ENCODE assay signal across 11 cellular contexts in genomic region chr1:41851589-41851988, GRCh38.
DNase-seq lines count a peak whose midpoint lies in the region; TF ChIP-seq lines count a peak whose summit lies in the region.
"Had no signal": no experiment of that assay in that cellular context is flagged by ENCODE, and none has a peak within 500 bp of the region (broad histone marks: within the 10 kb centered on the region; RNA-seq: fewer than 3 reads in every experiment).

No MANE protein-coding gene starts in this region.

- H3K27ac ChIP-seq in GM23248: 0 out of 2 replicates have a peak overlapping the region, but pooled peaks have one; percentile 9
- H3K27ac ChIP-seq: pancreas, WERI-Rb-1 had no signal

- H3K27ac Mint-ChIP-seq in activated T-cell treated with anti-CD3 and anti-CD28 coated beads, Interleukin-2, amount 50 U/mL, for 24 hours: no peak overlapping the region

- peaks cover 5% of the 10 kb centered on the region; the same call in 1 of the 2 replicates for H3F3A ChIP-seq in GM23248 (ENCODE audit: insufficient read depth)

- peaks cover 2% of the 10 kb centered on the region for H3K9me3 Mint-ChIP-seq in activated T-cell treated with anti-CD3 and anti-CD28 coated beads, Interleukin-2, amount 50 U/mL, for 24 hours

- peaks cover 38% of the 10 kb centered on the region for H3K4me1 Mint-ChIP-seq in activated T-cell treated with anti-CD3 and anti-CD28 coated beads, Interleukin-2, amount 50 U/mL, for 24 hours (ENCODE audit: low read depth)

- peak overlapping the region; percentile 45; the same call in 1 of the 2 replicates for H2AFZ ChIP-seq in GM23248

- peak overlapping the region; percentile 58 for H3K4me2 ChIP-seq in GM23248 (ENCODE audit: unreplicated experiment)

- no peak for TF ChIP-seq CTCF in choroid plexus epithelial cell (conservative IDR thresholded peaks at IDR 0.05; ENCODE audit: low read depth, low read length)

- H4K20me1 ChIP-seq in GM23248 (ENCODE audit: insufficient read depth): no peaks in the 10 kb centered on the region

- in situ Hi-C loops in GM23248 (cut with MboI): no loop called here

- WGBS in GM23248 (ENCODE audit: low coverage in 1 of 2, low lambda C conversion rate in 2 of 2, missing lambda C conversion rate in 2 of 2), 2 experiments: 44 to 47% methylated on average over 5 of the region's 5 CpGs

- H3K4me3 ChIP-seq in GM23248: no peak overlapping the region
- no peak overlapping the region for H3K4me3 ChIP-seq in choroid plexus epithelial cell (ENCODE audit: low read depth, low read length)
- H3K4me3 ChIP-seq: pancreas had no signal

- DNase-seq in GM23248 (peak; percentile 85), NOMO-1 treated with DMSO at 0.1 percent for 48 hours (lab: John Stamatoyannopoulos, UW; ENCODE audit: unreplicated experiment) (peak; percentile 83), choroid plexus epithelial cell (ENCODE audit: low read depth) (peak; percentile 88), non-pigmented ciliary epithelial cell (ENCODE audit: low read depth) (peak; percentile 82), GM19238 (ENCODE audit: insufficient read length, low spot score) (no peak), SHP77 (lab: John Stamatoyannopoulos, UW) (no peak)
- DNase-seq in activated CD4-positive, CD25-positive, alpha-beta regulatory T cell treated with anti-CD3 and anti-CD28 coated beads, Interleukin-2, amount 50 U/mL, for 72 hours: no peak
- DNase-seq in activated T-cell treated with anti-CD3 and anti-CD28 coated beads, Interleukin-2, amount 50 U/mL, for 24 hours: no peak
- DNase-seq: glutamatergic neuron, pancreas, WERI-Rb-1 had no signal

- H3K9me3 ChIP-seq in GM23248 (ENCODE audit: low read depth): no peaks in the 10 kb centered on the region
- H3K9me3 ChIP-seq: pancreas had no signal

- H3K36me3 ChIP-seq in GM23248 (ENCODE audit: low read depth): no peaks in the 10 kb centered on the region
- H3K36me3 ChIP-seq: pancreas, WERI-Rb-1 had no signal

- peaks cover 18% of the 10 kb centered on the region for H3K4me1 ChIP-seq in GM23248 (ENCODE audit: insufficient read depth)
- H3K4me1 ChIP-seq: pancreas had no signal

- H3K9me2 ChIP-seq in GM23248 (ENCODE audit: insufficient read depth): no peaks in the 10 kb centered on the region

- H3K79me2 ChIP-seq in GM23248 (ENCODE audit: insufficient read depth): no peaks in the 10 kb centered on the region

- H3K4me3 Mint-ChIP-seq in activated T-cell treated with anti-CD3 and anti-CD28 coated beads, Interleukin-2, amount 50 U/mL, for 24 hours: no peak overlapping the region

- no peaks in the 10 kb centered on the region for H3K27me3 Mint-ChIP-seq in activated T-cell treated with anti-CD3 and anti-CD28 coated beads, Interleukin-2, amount 50 U/mL, for 24 hours

- no peaks in the 10 kb centered on the region for H3K27me3 ChIP-seq in GM23248 (replicated peaks; ENCODE audit: insufficient read depth)
- H3K27me3 ChIP-seq: pancreas had no signal

- peaks cover under 1% of the 10 kb centered on the region for H3K36me3 Mint-ChIP-seq in activated T-cell treated with anti-CD3 and anti-CD28 coated beads, Interleukin-2, amount 50 U/mL, for 24 hours (ENCODE audit: low read depth)

- no peak overlapping the region for H3K9ac ChIP-seq in GM23248

Comparison
In these comparisons a context has a peak if more than half of its experiments do, and no peak if none do; other contexts are left out.
1. DNase-seq: peak in GM23248 (single experiment), NOMO-1 treated with DMSO at 0.1 percent for 48 hours (single experiment), choroid plexus epithelial cell (single experiment) and non-pigmented ciliary epithelial cell (single experiment); none in activated CD4-positive, CD25-positive, alpha-beta regulatory T cell treated with anti-CD3 and anti-CD28 coated beads, Interleukin-2, amount 50 U/mL, for 72 hours (single experiment), activated T-cell treated with anti-CD3 and anti-CD28 coated beads, Interleukin-2, amount 50 U/mL, for 24 hours (single experiment), GM19238 (single experiment) and SHP77 (0 of 2).